8 cellular contexts compared by ENCODE assay signal in the genomic region with DNA sequence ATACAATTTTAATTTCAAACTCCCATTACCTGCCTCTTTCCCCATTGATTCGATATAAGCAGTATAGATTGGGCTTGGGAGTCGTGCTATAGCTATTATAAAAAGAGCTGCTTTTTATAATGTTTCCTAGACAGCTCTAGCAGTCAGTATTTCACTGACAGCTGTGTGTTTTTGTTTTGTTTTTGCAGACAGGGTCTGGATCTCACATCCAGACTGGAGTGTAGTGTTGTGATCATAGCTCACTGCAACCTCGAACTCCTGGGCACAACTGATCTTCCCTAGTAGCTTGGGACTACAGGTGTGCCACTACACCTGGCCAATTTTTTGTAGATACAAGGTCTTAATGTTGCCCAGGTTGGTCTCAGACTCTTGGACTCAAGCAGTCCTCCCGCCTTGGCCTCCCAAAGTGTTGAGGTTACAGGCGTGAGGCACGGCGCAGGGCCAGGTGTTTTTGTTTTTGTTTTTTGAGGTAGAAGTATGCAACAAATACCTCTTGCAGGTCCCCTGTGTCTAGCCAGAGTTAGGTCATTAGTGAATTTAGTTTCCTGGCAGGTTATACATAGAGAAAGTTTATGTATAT. TPM values are rescaled to one million over a fixed set of nuclear protein-coding genes. Genes with fewer than 3 reads are reported as not detected.
DNase-seq lines count a peak whose midpoint lies in the region; ATAC-seq and TF ChIP-seq lines count a peak whose summit lies in the region.

No MANE protein-coding gene starts in this region.

- peaks cover 19% of the 10 kb centered on the region for H3K36me3 Mint-ChIP-seq in activated CD8-positive, alpha-beta T cell treated with anti-CD3 and anti-CD28 coated beads for 36 hours (ENCODE audit: low read depth)
- peaks cover 0 to 16% of the 10 kb centered on the region in 2 donors for H3K36me3 Mint-ChIP-seq in stimulated activated naive B cell treated with anti-CD40 and anti-IgM and Interleukin-4, amounts not matched to agents 10 μg/mL and 1 μg/mL and 100 μg/mL, for 72 hours

- ATAC-seq in activated CD8-positive, alpha-beta T cell treated with anti-CD3 and anti-CD28 coated beads for 36 hours, result no peak
- no peak for ATAC-seq in stimulated activated naive B cell treated with anti-CD40 and anti-IgM and Interleukin-4, amounts not matched to agents 10 μg/mL and 1 μg/mL and 100 μg/mL, for 72 hours (replicated peaks)
- ATAC-seq in HG02759 (IDR thresholded peaks at IDR 0.05; ENCODE audit: unreplicated experiment), result no peak
- ATAC-seq in HG03469 (IDR thresholded peaks at IDR 0.05; ENCODE audit: unreplicated experiment), result no peak
- no peak for ATAC-seq in HG02852 (IDR thresholded peaks at IDR 0.05; ENCODE audit: unreplicated experiment)

- H3K4me1 ChIP-seq in iPS DF 6.9 (ENCODE audit: control insufficient read depth, insufficient read depth, low read length), result peaks cover 4% of the 10 kb centered on the region; the same call in 1 of the 2 replicates

- TF ChIP-seq CTCF in activated CD8-positive, alpha-beta T cell treated with anti-CD3 and anti-CD28 coated beads for 36 hours (IDR thresholded peaks at IDR 0.05), result no peak

- H3K27ac Mint-ChIP-seq in activated CD8-positive, alpha-beta T cell treated with anti-CD3 and anti-CD28 coated beads for 36 hours, result peak overlapping the region; percentile 99
- peak overlapping the region; percentile 100 for H3K27ac Mint-ChIP-seq in stimulated activated naive B cell treated with anti-CD40 and anti-IgM and Interleukin-4, amounts not matched to agents 10 μg/mL and 1 μg/mL and 100 μg/mL, for 72 hours

- no peaks in the 10 kb centered on the region for H3K27me3 ChIP-seq in iPS DF 6.9 (ENCODE audit: control insufficient read depth, insufficient read depth, low read length)

- H3K27ac ChIP-seq in iPS DF 6.9 (ENCODE audit: low read length), result no peak overlapping the region

- DNase-seq in NCI-H82 (lab: John Stamatoyannopoulos, UW), result peak; percentile 13
- DNase-seq in NCI-H82 treated with DMSO at 0.1 percent for 48 hours (lab: John Stamatoyannopoulos, UW; ENCODE audit: unreplicated experiment), result no peak
- no peak for DNase-seq in activated CD8-positive, alpha-beta T cell treated with anti-CD3 and anti-CD28 coated beads for 36 hours
- no peak for DNase-seq in iPS DF 6.9 (ENCODE audit: low read depth, low spot score)
- no peak for DNase-seq in stimulated activated naive B cell treated with anti-CD40 and anti-IgM and Interleukin-4, amounts not matched to agents 10 μg/mL and 1 μg/mL and 100 μg/mL, for 72 hours

- H3K9me3 ChIP-seq in iPS DF 6.9 (ENCODE audit: control insufficient read depth, insufficient read depth, low read length), result no peaks in the 10 kb centered on the region

- no peaks in the 10 kb centered on the region for H3K36me3 ChIP-seq in iPS DF 6.9 (ENCODE audit: control insufficient read depth, insufficient read depth, low read length)

- CTCF ChIA-PET in activated CD8-positive, alpha-beta T cell treated with anti-CD3 and anti-CD28 coated beads for 36 hours (lab: Charles Lee), result interaction anchor here (1.1 to 8.4 kb wide), 6 partner anchors 16 to 245 kb away, joined by 3 to 68 read pairs (median 4); a partner anchor contains a TSS

- H3K4me3 ChIP-seq in iPS DF 6.9 (ENCODE audit: low read length), result peak overlapping the region; percentile 78; the same call in 1 of the 2 replicates

- H3K4me1 Mint-ChIP-seq in activated CD8-positive, alpha-beta T cell treated with anti-CD3 and anti-CD28 coated beads for 36 hours (ENCODE audit: low read depth), result peaks cover 32% of the 10 kb centered on the region
- peaks cover 22 to 60% of the 10 kb centered on the region in 2 donors for H3K4me1 Mint-ChIP-seq in stimulated activated naive B cell treated with anti-CD40 and anti-IgM and Interleukin-4, amounts not matched to agents 10 μg/mL and 1 μg/mL and 100 μg/mL, for 72 hours

- no CpG with 5 or more reads among the region's 7 CpGs for WGBS in iPS DF 6.9 (ENCODE audit: insufficient coverage, insufficient read length)

- intact Hi-C loops in activated CD8-positive, alpha-beta T cell treated with anti-CD3 and anti-CD28 coated beads for 36 hours (cut with micrococcal nuclease), result loop anchor here (10.0 kb wide), 1 partner anchor 241 kb away; a partner anchor contains a TSS

- H3K4me3 Mint-ChIP-seq in activated CD8-positive, alpha-beta T cell treated with anti-CD3 and anti-CD28 coated beads for 36 hours, result peak overlapping the region; percentile 96
- H3K4me3 Mint-ChIP-seq in stimulated activated naive B cell treated with anti-CD40 and anti-IgM and Interleukin-4, amounts not matched to agents 10 μg/mL and 1 μg/mL and 100 μg/mL, for 72 hours, result peak overlapping the region; percentile 92 to 100

- no peaks in the 10 kb centered on the region for H3K27me3 Mint-ChIP-seq in activated CD8-positive, alpha-beta T cell treated with anti-CD3 and anti-CD28 coated beads for 36 hours
- H3K27me3 Mint-ChIP-seq in stimulated activated naive B cell treated with anti-CD40 and anti-IgM and Interleukin-4, amounts not matched to agents 10 μg/mL and 1 μg/mL and 100 μg/mL, for 72 hours, result no peaks in the 10 kb centered on the region

- POLR2A ChIA-PET in activated CD8-positive, alpha-beta T cell treated with anti-CD3 and anti-CD28 coated beads for 36 hours (lab: Charles Lee), result interaction anchor here (0.9 to 6.2 kb wide), 19 partner anchors 9 to 863 kb away, joined by 3 to 53 read pairs (median 7); a partner anchor contains a TSS

- no peaks in the 10 kb centered on the region for H3K9me3 Mint-ChIP-seq in activated CD8-positive, alpha-beta T cell treated with anti-CD3 and anti-CD28 coated beads for 36 hours
- no peaks in the 10 kb centered on the region for H3K9me3 Mint-ChIP-seq in stimulated activated naive B cell treated with anti-CD40 and anti-IgM and Interleukin-4, amounts not matched to agents 10 μg/mL and 1 μg/mL and 100 μg/mL, for 72 hours

RNA-seq across cellular contexts. Expression of a gene that starts 1.7 kb away (rescaled TPM):
- 100 to 1,000 TPM; 227 to 246 TPM for total RNA-seq in activated CD8-positive, alpha-beta T cell treated with anti-CD3 and anti-CD28 coated beads for 36 hours

RNA-seq across cellular contexts. Expression of a gene that starts 35.0 kb away (rescaled TPM):
- 100 to 1,000 TPM; 184 to 186 TPM for total RNA-seq in activated CD8-positive, alpha-beta T cell treated with anti-CD3 and anti-CD28 coated beads for 36 hours

RNA-seq across cellular contexts. Expression of a gene that starts 38.3 kb away (rescaled TPM):
- total RNA-seq in activated CD8-positive, alpha-beta T cell treated with anti-CD3 and anti-CD28 coated beads for 36 hours, result 1 to 10 TPM; 1.7 to 1.9 TPM
